18 cellular contexts compared by ENCODE assay signal in the genomic region with DNA sequence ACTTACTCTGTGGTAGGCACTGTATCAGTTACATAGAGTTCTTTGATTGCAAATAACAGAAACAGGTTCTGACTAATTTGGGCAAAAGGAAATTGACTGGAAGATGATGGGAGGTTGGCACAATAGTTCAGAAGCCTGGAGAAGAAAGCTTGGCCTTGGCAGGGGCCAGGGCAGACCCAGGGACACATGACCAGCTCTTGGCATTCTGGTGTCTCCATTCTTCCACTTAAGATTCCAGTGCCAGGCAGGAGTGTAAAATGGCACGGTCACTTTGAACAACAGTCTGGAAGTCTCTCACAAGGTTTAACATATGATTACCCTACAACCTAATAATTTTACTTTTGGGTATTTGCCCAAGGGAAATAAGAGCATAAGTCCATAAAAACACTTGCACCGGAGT.
"Had no signal": no experiment of that assay in that cellular context is flagged by ENCODE, and none has a peak within 500 bp of the region (broad histone marks: within the 10 kb centered on the region; RNA-seq: fewer than 3 reads in every experiment).

No MANE protein-coding gene starts in this region.

- H3K4me1 ChIP-seq: breast epithelium had no signal

- H3K4me3 ChIP-seq: breast epithelium, K562 had no signal

- ATAC-seq: activated CD8-positive, alpha-beta T cell treated with anti-CD3 and anti-CD28 coated beads, Interleukin-2, amount 10 ng/mL, durations not matched to agents 7 days and 5 days; K562 had no signal

- H3K27ac ChIP-seq: breast epithelium had no signal

- FAIRE-seq: K562 had no signal

- DNase-seq: activated CD4-positive, alpha-beta T cell treated with anti-CD3 and anti-CD28 coated beads for 48 hours; activated CD4-positive, alpha-beta T cell treated with anti-CD3 and anti-CD28 coated beads, Interleukin-2, amount 50 U/mL, for 4 hours; activated CD4-positive, CD25-positive, alpha-beta regulatory T cell treated with anti-CD3 and anti-CD28 coated beads, Interleukin-2, amount 50 U/mL, for 72 hours; activated CD8-positive, alpha-beta memory T cell treated with anti-CD3 and anti-CD28 coated beads, Interleukin-2, amount 50 U/mL, for 48 hours; activated CD8-positive, alpha-beta T cell treated with anti-CD3 and anti-CD28 coated beads, Interleukin-2, amount 10 ng/mL, durations not matched to agents 7 days and 5 days; activated T-cell treated with anti-CD3 and anti-CD28 coated beads, Interleukin-2, amount 50 U/mL, for 1 hour; central memory CD4-positive, alpha-beta T cell; Karpas-422; NCI-H1105 treated with DMSO at 0.1 percent for 48 hours; NCI-H1436 treated with DMSO at 0.1 percent for 48 hours; NCI-H187; NCI-H2081; NCI-H446 treated with DMSO at 0.1 percent for 48 hours; NCI-H524 treated with DMSO at 0.1 percent for 48 hours; NCI-H748 treated with DMSO at 0.1 percent for 48 hours; SHP77 had no signal

- H3K9me3 ChIP-seq: breast epithelium had no signal

- H3K36me3 ChIP-seq: breast epithelium had no signal
